Comparison of ENCODE assay signal across 25 cellular contexts in genomic region chr3:105728913-105729312, GRCh38.
"Had no signal": no experiment of that assay in that cellular context is flagged by ENCODE, and none has a peak within 500 bp of the region (broad histone marks: within the 10 kb centered on the region; RNA-seq: fewer than 3 reads in every experiment).

No MANE protein-coding gene starts in this region.

- H3K27ac ChIP-seq: gastrocnemius medialis, lower lobe of right lung, pancreas, psoas muscle, tibial artery had no signal

- ATAC-seq: activated CD4-positive, CD25-positive, alpha-beta regulatory T cell treated with anti-CD3 and anti-CD28 coated beads, Interleukin-2, amount 50 U/mL, for 24 hours; activated CD8-positive, alpha-beta memory T cell treated with anti-CD3 and anti-CD28 coated beads, Interleukin-2, amount 10 ng/mL, durations not matched to agents 7 days and 5 days; activated CD8-positive, alpha-beta T cell treated with anti-CD3 and anti-CD28 coated beads for 36 hours; effector memory CD8-positive, alpha-beta T cell; esophagus mucosa; gastrocnemius medialis; left lobe of liver; lower lobe of right lung; naive thymus-derived CD8-positive, alpha-beta T cell; psoas muscle; right cardiac atrium had no signal

- H3K4me1 ChIP-seq: gastrocnemius medialis, lower lobe of right lung, psoas muscle had no signal

- H3K9me3 ChIP-seq: gastrocnemius medialis, lower lobe of right lung, pancreas, tibial artery had no signal

- FAIRE-seq: endothelial cell of umbilical vein, pancreas, urothelium cell line had no signal

- DNase-seq: activated CD4-positive, alpha-beta T cell treated with anti-CD3 and anti-CD28 coated beads, Interleukin-2, amount 10 ng/mL, durations not matched to agents 7 days and 5 days; activated CD8-positive, alpha-beta memory T cell treated with anti-CD3 and anti-CD28 coated beads, Interleukin-2, amount 10 ng/mL, durations not matched to agents 7 days and 5 days; activated CD8-positive, alpha-beta T cell treated with anti-CD3 and anti-CD28 coated beads for 36 hours; activated gamma-delta T cell; activated T-cell treated with anti-CD3 and anti-CD28 coated beads for 4 hours; aorta; caudate nucleus; dermis blood vessel endothelial cell; effector memory CD8-positive, alpha-beta T cell; gastrocnemius medialis; head of caudate nucleus; hypothalamus; islet precursor cell; lower lobe of right lung; naive thymus-derived CD8-positive, alpha-beta T cell; pancreas; psoas muscle; right cardiac atrium; stimulated activated CD4-positive, alpha-beta T cell treated with anti-CD3 and anti-CD28 coated beads, Interleukin-12 subunit alpha, Interleukin-12 subunit beta, amount 100 ng/mL, for 4 hours; tibial artery had no signal

- H3K4me3 ChIP-seq: gastrocnemius medialis, lower lobe of right lung, pancreas, psoas muscle, tibial artery had no signal

- H3K27me3 ChIP-seq: gastrocnemius medialis, pancreas, tibial artery had no signal

- H3K36me3 ChIP-seq: pancreas had no signal
